ENCODE assay signal across 1 cellular context in genomic region chr5:132434813-132435286, GRCh38.
TF ChIP-seq lines count a peak whose summit lies in the region.

No MANE protein-coding gene starts in this region.

TF ChIP-seq in HepG2, 621 proteins besides CTCF, POLR2A, EP300 and RAD21 (continued from another document and continues in another):
- TF ChIP-seq ZNF770 (CRISPR knock-in tag; IDR thresholded peaks at IDR 0.05) (no peak), ZNF704 (CRISPR knock-in tag; IDR thresholded peaks at IDR 0.05; ENCODE audit: borderline replicate concordance) (no peak), HNRNPL (IDR thresholded peaks at IDR 0.05; ENCODE audit: low read depth, low read length) (0 out of 2 replicates have a peak, but pooled peaks have one; percentile 23), ZFYVE20 (CRISPR knock-in tag; IDR thresholded peaks at IDR 0.05; ENCODE audit: borderline replicate concordance, low read depth) (no peak), SYNCRIP (IDR thresholded peaks at IDR 0.05; ENCODE audit: insufficient read depth, low read depth, low read length) (no peak), KAT2B (IDR thresholded peaks at IDR 0.05; ENCODE audit: borderline replicate concordance, low read depth, low read length) (no peak), TRIM22 (IDR thresholded peaks at IDR 0.05) (no peak), ATF4 (CRISPR knock-in tag; IDR thresholded peaks at IDR 0.05) (no peak), NCOA5 (CRISPR knock-in tag; IDR thresholded peaks at IDR 0.05) (no peak), NR1H2 (CRISPR knock-in tag; IDR thresholded peaks at IDR 0.05; ENCODE audit: borderline replicate concordance, low read depth) (no peak), ZNF331 (CRISPR knock-in tag; IDR thresholded peaks at IDR 0.05) (peak; percentile 26; the same call in 1 of the 2 replicates), HNRNPK (IDR thresholded peaks at IDR 0.05; ENCODE audit: low read depth, low read length, poor library complexity, severe bottlenecking) (no peak), RXRA (CRISPR knock-in tag; IDR thresholded peaks at IDR 0.05) (0 out of 2 replicates have a peak, but pooled peaks have one; percentile 39), ERF (CRISPR knock-in tag; IDR thresholded peaks at IDR 0.05) (peak; percentile 47; the same call in 1 of the 2 replicates), ZNF605 (CRISPR knock-in tag; IDR thresholded peaks at IDR 0.05) (peak; percentile 48; the same call in 1 of the 2 replicates), ATM (IDR thresholded peaks at IDR 0.05; ENCODE audit: borderline replicate concordance) (no peak), SKIL (CRISPR knock-in tag; IDR thresholded peaks at IDR 0.05; ENCODE audit: borderline replicate concordance) (no peak), MYC (CRISPR knock-in tag; IDR thresholded peaks at IDR 0.05; ENCODE audit: borderline replicate concordance) (peak; percentile 48; the same call in 1 of the 2 replicates), FOXA3 (CRISPR knock-in tag; IDR thresholded peaks at IDR 0.05) (peak; percentile 16; the same call in 1 of the 2 replicates), RARG (CRISPR knock-in tag; IDR thresholded peaks at IDR 0.05; ENCODE audit: low read depth) (no peak), MIXL1 (CRISPR knock-in tag; IDR thresholded peaks at IDR 0.05) (no peak), HMGXB3 (CRISPR knock-in tag; IDR thresholded peaks at IDR 0.05; ENCODE audit: borderline replicate concordance) (no peak), PAF1 (CRISPR knock-in tag; IDR thresholded peaks at IDR 0.05) (no peak), ZNF292 (CRISPR knock-in tag; IDR thresholded peaks at IDR 0.05; ENCODE audit: borderline replicate concordance, low read depth) (peak; percentile 89), TOPORS (CRISPR knock-in tag; IDR thresholded peaks at IDR 0.05) (no peak), PCBP2 (optimal IDR thresholded peaks at IDR 0.05; ENCODE audit: low read depth, low read length, poor library complexity, severe bottlenecking) (no peak), MED1 (CRISPR knock-in tag; IDR thresholded peaks at IDR 0.05) (peak; percentile 29; the same call in 1 of the 2 replicates), NCOA2 (CRISPR knock-in tag; IDR thresholded peaks at IDR 0.05) (0 out of 2 replicates have a peak, but pooled peaks have one; percentile 20), ZNF883 (CRISPR knock-in tag; IDR thresholded peaks at IDR 0.05; ENCODE audit: not compliant biosample characterization) (no peak), PHF21A (CRISPR knock-in tag; IDR thresholded peaks at IDR 0.05) (no peak), ZZZ3 (CRISPR knock-in tag; IDR thresholded peaks at IDR 0.05; ENCODE audit: borderline replicate concordance) (no peak), ZNF563 (CRISPR knock-in tag; IDR thresholded peaks at IDR 0.05) (no peak), HNF1B (CRISPR knock-in tag; IDR thresholded peaks at IDR 0.05) (no peak), MAFK (conservative IDR thresholded peaks at IDR 0.05 in 1 of 2, IDR thresholded peaks at IDR 0.05 in 1 of 2; ENCODE audit: low read length in 2 of 2) (no peak), REL (CRISPR knock-in tag; conservative IDR thresholded peaks at IDR 0.05) (no peak)
- TF ChIP-seq, protein P1, sequence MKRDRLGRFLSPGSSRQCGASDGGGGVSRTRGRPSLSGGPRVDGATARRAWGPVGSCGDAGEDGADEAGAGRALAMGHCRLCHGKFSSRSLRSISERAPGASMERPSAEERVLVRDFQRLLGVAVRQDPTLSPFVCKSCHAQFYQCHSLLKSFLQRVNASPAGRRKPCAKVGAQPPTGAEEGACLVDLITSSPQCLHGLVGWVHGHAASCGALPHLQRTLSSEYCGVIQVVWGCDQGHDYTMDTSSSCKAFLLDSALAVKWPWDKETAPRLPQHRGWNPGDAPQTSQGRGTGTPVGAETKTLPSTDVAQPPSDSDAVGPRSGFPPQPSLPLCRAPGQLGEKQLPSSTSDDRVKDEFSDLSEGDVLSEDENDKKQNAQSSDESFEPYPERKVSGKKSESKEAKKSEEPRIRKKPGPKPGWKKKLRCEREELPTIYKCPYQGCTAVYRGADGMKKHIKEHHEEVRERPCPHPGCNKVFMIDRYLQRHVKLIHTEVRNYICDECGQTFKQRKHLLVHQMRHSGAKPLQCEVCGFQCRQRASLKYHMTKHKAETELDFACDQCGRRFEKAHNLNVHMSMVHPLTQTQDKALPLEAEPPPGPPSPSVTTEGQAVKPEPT (CRISPR knock-in tag; IDR thresholded peaks at IDR 0.05; ENCODE audit: low read depth), result no peak
- TF ChIP-seq, protein P2, sequence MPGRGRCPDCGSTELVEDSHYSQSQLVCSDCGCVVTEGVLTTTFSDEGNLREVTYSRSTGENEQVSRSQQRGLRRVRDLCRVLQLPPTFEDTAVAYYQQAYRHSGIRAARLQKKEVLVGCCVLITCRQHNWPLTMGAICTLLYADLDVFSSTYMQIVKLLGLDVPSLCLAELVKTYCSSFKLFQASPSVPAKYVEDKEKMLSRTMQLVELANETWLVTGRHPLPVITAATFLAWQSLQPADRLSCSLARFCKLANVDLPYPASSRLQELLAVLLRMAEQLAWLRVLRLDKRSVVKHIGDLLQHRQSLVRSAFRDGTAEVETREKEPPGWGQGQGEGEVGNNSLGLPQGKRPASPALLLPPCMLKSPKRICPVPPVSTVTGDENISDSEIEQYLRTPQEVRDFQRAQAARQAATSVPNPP (CRISPR knock-in tag; IDR thresholded peaks at IDR 0.05), result no peak
- TF ChIP-seq, protein P3, sequence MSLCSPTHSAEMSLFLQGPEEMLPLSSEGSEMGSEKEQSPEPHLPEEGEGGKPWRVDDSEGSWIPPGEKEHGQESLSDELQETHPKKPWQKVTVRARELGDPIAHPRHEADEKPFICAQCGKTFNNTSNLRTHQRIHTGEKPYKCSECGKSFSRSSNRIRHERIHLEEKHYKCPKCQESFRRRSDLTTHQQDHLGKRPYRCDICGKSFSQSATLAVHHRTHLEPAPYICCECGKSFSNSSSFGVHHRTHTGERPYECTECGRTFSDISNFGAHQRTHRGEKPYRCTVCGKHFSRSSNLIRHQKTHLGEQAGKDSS (CRISPR knock-in tag; IDR thresholded peaks at IDR 0.05; ENCODE audit: borderline replicate concordance, low read depth), result no peak
- TF ChIP-seq, protein P4, sequence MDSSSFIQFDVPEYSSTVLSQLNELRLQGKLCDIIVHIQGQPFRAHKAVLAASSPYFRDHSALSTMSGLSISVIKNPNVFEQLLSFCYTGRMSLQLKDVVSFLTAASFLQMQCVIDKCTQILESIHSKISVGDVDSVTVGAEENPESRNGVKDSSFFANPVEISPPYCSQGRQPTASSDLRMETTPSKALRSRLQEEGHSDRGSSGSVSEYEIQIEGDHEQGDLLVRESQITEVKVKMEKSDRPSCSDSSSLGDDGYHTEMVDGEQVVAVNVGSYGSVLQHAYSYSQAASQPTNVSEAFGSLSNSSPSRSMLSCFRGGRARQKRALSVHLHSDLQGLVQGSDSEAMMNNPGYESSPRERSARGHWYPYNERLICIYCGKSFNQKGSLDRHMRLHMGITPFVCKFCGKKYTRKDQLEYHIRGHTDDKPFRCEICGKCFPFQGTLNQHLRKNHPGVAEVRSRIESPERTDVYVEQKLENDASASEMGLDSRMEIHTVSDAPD (CRISPR knock-in tag; IDR thresholded peaks at IDR 0.05), result no peak; the same call in 1 of the 2 replicates
